Comparison of ENCODE assay signal across 13 cellular contexts in the genomic region with DNA sequence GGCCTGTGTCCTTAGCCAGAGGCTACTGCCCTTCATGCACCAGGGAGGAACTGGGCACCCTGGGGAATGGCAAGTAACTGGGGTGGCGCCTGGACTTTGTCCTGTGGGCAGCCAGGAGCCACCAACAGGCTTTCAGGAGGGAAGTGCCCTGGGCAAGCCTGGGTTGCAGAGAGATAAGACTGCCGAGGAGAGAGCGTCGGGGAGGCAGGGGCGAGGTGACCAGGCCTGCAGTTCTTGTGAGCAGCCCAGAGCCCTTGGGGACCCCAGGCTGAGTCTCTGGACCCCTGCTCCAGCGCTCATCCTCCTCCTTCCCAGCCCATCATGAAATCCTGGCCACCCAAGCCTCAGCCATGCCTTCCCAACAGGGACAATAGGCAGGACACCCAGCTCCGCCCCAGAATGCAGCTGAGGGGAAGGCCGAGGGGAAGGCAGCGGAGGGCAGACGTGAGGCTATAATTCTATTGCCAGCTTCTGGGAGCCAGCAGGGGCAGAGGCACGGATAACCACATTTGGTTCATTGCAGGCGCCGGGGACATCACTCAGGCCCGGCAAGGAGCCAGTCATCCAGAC. TPM values are rescaled to one million over a fixed set of nuclear protein-coding genes. Genes with fewer than 3 reads are reported as not detected.
A peak's percentile ranks its signal among the peaks of the same experiment; 100 is the strongest.
DNase-seq lines count a peak whose midpoint lies in the region; ATAC-seq, FAIRE-seq and TF ChIP-seq lines count a peak whose summit lies in the region.
"Had no signal": no experiment of that assay in that cellular context is flagged by ENCODE, and none has a peak within 500 bp of the region (broad histone marks: within the 10 kb centered on the region; RNA-seq: fewer than 3 reads in every experiment).

No MANE protein-coding gene starts in this region.

- no peak overlapping the region for H4K5ac ChIP-seq in mesendoderm (ENCODE audit: low read length)

- H3K9me3 ChIP-seq in A549: no peaks in the 10 kb centered on the region

- no peak overlapping the region for H3K23ac ChIP-seq in mesendoderm (ENCODE audit: low read length)

- no peak overlapping the region for H3K4me3 ChIP-seq in A549
- H3K4me3 ChIP-seq in mesendoderm (ENCODE audit: low read length): no peak overlapping the region

- no peaks in the 10 kb centered on the region for H3K36me3 ChIP-seq in mesendoderm (ENCODE audit: control insufficient read depth, insufficient read depth, low read length)

- no peak overlapping the region for H2AK5ac ChIP-seq in mesendoderm (ENCODE audit: low read length)

- TF ChIP-seq RAD21 in A549 (conservative IDR thresholded peaks at IDR 0.05 in 1 of 2, IDR thresholded peaks at IDR 0.05 in 1 of 2): no peak

- H3K27me3 ChIP-seq in mesendoderm (ENCODE audit: insufficient read depth, low read length, poor library complexity): no peaks in the 10 kb centered on the region

- no peak for FAIRE-seq in A549 (lab: Jason Lieb, UNC)
- no peak for FAIRE-seq in GM12892 (lab: Jason Lieb, UNC)
- FAIRE-seq: bronchial epithelial cell had no signal

- DNase-seq in A549 (ENCODE audit: low read depth in 1 of 2, low spot score in 1 of 2) (no peak), GM12892 (ENCODE audit: insufficient read length) (peak; percentile 4), ecto neural progenitor cell (ENCODE audit: low spot score) (peak; percentile 44), mesendoderm (no peak), putamen (ENCODE audit: low spot score) (no peak), HuH-7 (ENCODE audit: low spot score) (no peak), NCI-H345 treated with DMSO at 0.1 percent for 48 hours (lab: John Stamatoyannopoulos, UW; ENCODE audit: unreplicated experiment) (no peak)
- no peak for DNase-seq in activated naive CD4-positive, alpha-beta T cell treated with Interleukin-2 at 50 U/mL for 16 hours
- DNase-seq: activated CD8-positive, alpha-beta memory T cell treated with anti-CD3 and anti-CD28 coated beads, Interleukin-2, amount 50 U/mL, for 48 hours; effector memory CD8-positive, alpha-beta T cell had no signal

- H2BK15ac ChIP-seq in mesendoderm (replicated peaks; ENCODE audit: low read depth): no peak overlapping the region

- CTCF ChIA-PET in A549 (lab: Yijun Ruan, JAX): interaction anchor here (1.1 to 3.0 kb wide), 3 partner anchors 19 to 26 kb away, joined by 5 to 17 read pairs (median 8); partner anchors contain the start of gene ADRA2B

- POLR2A ChIA-PET in A549 (lab: Yijun Ruan, JAX): no interaction called here

- H3K27ac ChIP-seq in A549: no peak overlapping the region
- H3K27ac ChIP-seq in mesendoderm (ENCODE audit: low read depth, low read length): no peak overlapping the region

- no peak overlapping the region for H2BK5ac ChIP-seq in mesendoderm (ENCODE audit: low read length)

- TF ChIP-seq POLR2A in A549 (IDR thresholded peaks at IDR 0.05; ENCODE audit: low read length): no peak
- TF ChIP-seq POLR2A in GM12892 (IDR thresholded peaks at IDR 0.05; ENCODE audit: low read depth, low read length): no peak

- peak; percentile 17 to 28; a peak in 3 of 6 replicates for ATAC-seq in A549
- ATAC-seq: activated CD4-positive, CD25-positive, alpha-beta regulatory T cell treated with anti-CD3 and anti-CD28 coated beads, Interleukin-2, amount 50 U/mL, for 24 hours; effector memory CD8-positive, alpha-beta T cell; T-helper 17 cell had no signal

- TF ChIP-seq CTCF in A549 (IDR thresholded peaks at IDR 0.05): no peak

- H3K79me1 ChIP-seq in mesendoderm (ENCODE audit: low read length): no peaks in the 10 kb centered on the region

- H4K8ac ChIP-seq in mesendoderm (ENCODE audit: low read depth, low read length): no peak overlapping the region

- H3K56ac ChIP-seq in mesendoderm (ENCODE audit: low read length): peak overlapping the region; percentile 10

- H3K18ac ChIP-seq in mesendoderm (ENCODE audit: low read length): no peak overlapping the region

- WGBS in A549 (ENCODE audit: missing lambda C conversion rate): 64% methylated on average over 14 of the region's 14 CpGs
- WGBS in mesendoderm (ENCODE audit: extremely low coverage, insufficient coverage, low lambda C conversion rate): no CpG with 5 or more reads among the region's 14 CpGs

- peak overlapping the region; percentile 26; the same call in 1 of the 3 replicates for H3K4me2 ChIP-seq in A549
- no peak overlapping the region for H3K4me2 ChIP-seq in mesendoderm (ENCODE audit: low read length)

- no peaks in the 10 kb centered on the region for H3K79me2 ChIP-seq in mesendoderm (ENCODE audit: control insufficient read depth, insufficient read depth, low read length)

- H3K4ac ChIP-seq in mesendoderm (ENCODE audit: low read depth, low read length): no peak overlapping the region

- peaks cover 12% of the 10 kb centered on the region; the same call in 1 of the 3 replicates for H3K4me1 ChIP-seq in A549
- peaks cover 2% of the 10 kb centered on the region for H3K4me1 ChIP-seq in mesendoderm (ENCODE audit: control insufficient read depth, low read depth, low read length)

- no peak overlapping the region for H2BK120ac ChIP-seq in mesendoderm (ENCODE audit: low read depth, low read length)

- no peak for TF ChIP-seq EP300 in A549 (IDR thresholded peaks at IDR 0.05)

- no peak overlapping the region for H3K9ac ChIP-seq in mesendoderm (ENCODE audit: low read length)

TF ChIP-seq in A549, 52 proteins besides CTCF, POLR2A, EP300 and RAD21 (continues in another document):
- TF ChIP-seq USF2 (IDR thresholded peaks at IDR 0.05) (no peak), BHLHE40 (IDR thresholded peaks at IDR 0.05; ENCODE audit: low read depth, low read length) (no peak), SMC3 (IDR thresholded peaks at IDR 0.05) (no peak), ZSCAN20 (CRISPR knock-in tag; IDR thresholded peaks at IDR 0.05) (no peak), RNF2 (IDR thresholded peaks at IDR 0.05; ENCODE audit: borderline replicate concordance, low read depth) (no peak), ELK1 (IDR thresholded peaks at IDR 0.05; ENCODE audit: low read depth, low read length) (no peak)

RNA-seq across cellular contexts. Expression of gene ADRA2B, which starts 25.1 kb away (rescaled TPM):
- polyA plus RNA-seq in A549 (2011; rRNA removed): 0.03 TPM in 2 replicates
- 0.03 and 0.05 TPM in 2 replicates for polyA plus RNA-seq in A549 (2012; cell fraction: cytosol; rRNA removed)
- 0.13 and 0.14 TPM in 2 replicates for polyA plus RNA-seq in A549 (2012; cell fraction: nucleus; rRNA removed)
- 0.04 to 0.07 TPM (median 0.05 TPM) in 3 replicates for polyA plus RNA-seq in A549 (2017; fragmentation: RNase III; extraction: RNeasy Plus Mini Kit Qiagen cat#74134 plus additional on column Dnase treatment)
- 0.17 TPM in 1 of 2 replicates, not detected in the other for polyA minus RNA-seq in A549 (2011; rRNA and poly(A)+ RNA removed)
- polyA plus RNA-seq in GM12892 (2012; ENCODE audit: missing spikeins): not detected
- polyA plus RNA-seq in mesendoderm (2013, experiment 1 of 2): 0.51 TPM
- 0.59 TPM for polyA plus RNA-seq in mesendoderm (2013, experiment 2 of 2)

RNA-seq across cellular contexts. Expression of gene ASTL, which starts 47.1 kb away (rescaled TPM):
- polyA plus RNA-seq in A549 (2011; rRNA removed) (not detected in 2 replicates), A549 (2017; fragmentation: RNase III; extraction: RNeasy Plus Mini Kit Qiagen cat#74134 plus additional on column Dnase treatment) (not detected in 3 replicates)
- polyA plus RNA-seq in A549 (2012; cell fraction: cytosol; rRNA removed): not detected in 2 replicates
- not detected in 2 replicates for polyA plus RNA-seq in A549 (2012; cell fraction: nucleus; rRNA removed)
- polyA minus RNA-seq in A549 (2011; rRNA and poly(A)+ RNA removed): not detected in 2 replicates
- polyA plus RNA-seq in GM12892 (2012; ENCODE audit: missing spikeins): 1.3 TPM
- 0.07 TPM for polyA plus RNA-seq in mesendoderm (2013, experiment 1 of 2)
- not detected for polyA plus RNA-seq in mesendoderm (2013, experiment 2 of 2)

RNA-seq across cellular contexts. Expression of gene DUSP2, which starts 54.0 kb away (rescaled TPM):
- polyA plus RNA-seq in A549 (2011; rRNA removed) (0.27 and 0.45 TPM in 2 replicates), A549 (2017; fragmentation: RNase III; extraction: RNeasy Plus Mini Kit Qiagen cat#74134 plus additional on column Dnase treatment) (0.22 to 0.26 TPM (median 0.22 TPM) in 3 replicates)
- polyA plus RNA-seq in A549 (2012; cell fraction: cytosol; rRNA removed): 1.2 and 1.6 TPM in 2 replicates
- polyA plus RNA-seq in A549 (2012; cell fraction: nucleus; rRNA removed): 1.7 and 3.9 TPM in 2 replicates
- polyA minus RNA-seq in A549 (2011; rRNA and poly(A)+ RNA removed): 0.39 and 0.58 TPM in 2 replicates
- polyA plus RNA-seq in GM12892 (2012; ENCODE audit: missing spikeins): 160 TPM
- 6.8 TPM for polyA plus RNA-seq in mesendoderm (2013, experiment 1 of 2)
- polyA plus RNA-seq in mesendoderm (2013, experiment 2 of 2): 6.7 TPM

RNA-seq across cellular contexts. Expression of gene GPAT2, which starts 56.5 kb away (rescaled TPM):
- polyA plus RNA-seq in A549 (2011; rRNA removed): not detected in 2 replicates
- polyA plus RNA-seq in A549 (2012; cell fraction: cytosol; rRNA removed): not detected in 2 replicates
- not detected in 2 replicates for polyA plus RNA-seq in A549 (2012; cell fraction: nucleus; rRNA removed)
- polyA plus RNA-seq in A549 (2017; fragmentation: RNase III; extraction: RNeasy Plus Mini Kit Qiagen cat#74134 plus additional on column Dnase treatment): not detected in 3 replicates
- not detected in 2 replicates for polyA minus RNA-seq in A549 (2011; rRNA and poly(A)+ RNA removed)
- 45.6 TPM for polyA plus RNA-seq in GM12892 (2012; ENCODE audit: missing spikeins)
- 0.28 TPM for polyA plus RNA-seq in mesendoderm (2013, experiment 1 of 2)
- 0.39 TPM for polyA plus RNA-seq in mesendoderm (2013, experiment 2 of 2)

Comparison
In these comparisons a context has a peak if more than half of its experiments do, and no peak if none do; other contexts are left out.
1. DNase-seq: peak in GM12892 (single experiment) and ecto neural progenitor cell (single experiment); none in A549 (0 of 2), mesendoderm (single experiment), activated naive CD4-positive, alpha-beta T cell treated with Interleukin-2 at 50 U/mL for 16 hours (single experiment), putamen (single experiment), HuH-7 (single experiment) and NCI-H345 treated with DMSO at 0.1 percent for 48 hours (single experiment).